11 cellular contexts compared by ENCODE assay signal in genomic region chr12:3129301-3130052, GRCh38.
A peak's percentile ranks its signal among the peaks of the same experiment; 100 is the strongest.
DNase-seq lines count a peak whose midpoint lies in the region; ATAC-seq, FAIRE-seq and TF ChIP-seq lines count a peak whose summit lies in the region.
"Had no signal": no experiment of that assay in that cellular context is flagged by ENCODE, and none has a peak within 500 bp of the region (broad histone marks: within the 10 kb centered on the region; RNA-seq: fewer than 3 reads in every experiment).

No MANE protein-coding gene starts in this region.

- no peaks in the 10 kb centered on the region for H3K27me3 ChIP-seq in RWPE2 (ENCODE audit: insufficient read depth, poor library complexity, severe bottlenecking)

- H3K27ac ChIP-seq in RWPE2 (ENCODE audit: poor library complexity, severe bottlenecking) = peak overlapping the region; percentile 5
- H3K27ac ChIP-seq: RWPE1 had no signal

- peaks cover 5% of the 10 kb centered on the region for H3K9me3 ChIP-seq in RWPE2 (ENCODE audit: severe bottlenecking)

- H3K4me1 ChIP-seq in RWPE2 (ENCODE audit: insufficient read depth, poor library complexity, severe bottlenecking) = no peaks in the 10 kb centered on the region

- H3K4me3 ChIP-seq in RWPE2 (ENCODE audit: severe bottlenecking) = no peak overlapping the region
- no peak overlapping the region for H3K4me3 ChIP-seq in fibroblast of mammary gland (ENCODE audit: control insufficient read depth, low read depth, low read length)

- FAIRE-seq in urothelium cell line (lab: Jason Lieb, UNC) = peak; percentile 94
- FAIRE-seq: small intestine had no signal

- no peaks in the 10 kb centered on the region for H3K36me3 ChIP-seq in RWPE2 (ENCODE audit: low read depth)

- TF ChIP-seq CTCF in RWPE2 (IDR thresholded peaks at IDR 0.05; ENCODE audit: poor library complexity, severe bottlenecking) (no peak), fibroblast of mammary gland (conservative IDR thresholded peaks at IDR 0.05; ENCODE audit: control insufficient read depth, insufficient read depth, low read depth, low read length) (no peak)

- DNase-seq in stimulated activated CD4-positive, alpha-beta T cell treated with anti-CD3 and anti-CD28 coated beads, Interleukin-12 subunit alpha, Interleukin-12 subunit beta, amount 100 ng/mL, for 48 hours (ENCODE audit: low read depth in 2 of 3, low spot score in 1 of 3) = peak in 2 of 3 donors; percentile 9 to 53
- no peak for DNase-seq in stimulated activated CD4-positive, alpha-beta T cell treated with anti-CD3 and anti-CD28 coated beads, Interleukin-4, amount 100 ng/mL, for 4 hours
- DNase-seq in RWPE2 (ENCODE audit: low spot score) (no peak), fibroblast of mammary gland (ENCODE audit: low read depth) (peak; percentile 84), urothelium cell line (ENCODE audit: low spot score) (no peak), hippocampal formation (lab: John Stamatoyannopoulos, UW) (no peak)
- DNase-seq: DMS 273 treated with DMSO at 0.1 percent for 48 hours, small intestine had no signal

- ATAC-seq in RWPE2 (ENCODE audit: low read depth) (no peak), GM18520 (IDR thresholded peaks at IDR 0.05; ENCODE audit: unreplicated experiment) (no peak), HG02840 (IDR thresholded peaks at IDR 0.05; ENCODE audit: low FRiP score, unreplicated experiment) (no peak)

Comparison
In these comparisons a context has a peak if more than half of its experiments do, and no peak if none do; other contexts are left out.
1. DNase-seq: peak in stimulated activated CD4-positive, alpha-beta T cell treated with anti-CD3 and anti-CD28 coated beads, Interleukin-12 subunit alpha, Interleukin-12 subunit beta, amount 100 ng/mL, for 48 hours (2 of 3) and fibroblast of mammary gland (single experiment); none in stimulated activated CD4-positive, alpha-beta T cell treated with anti-CD3 and anti-CD28 coated beads, Interleukin-4, amount 100 ng/mL, for 4 hours (0 of 2), RWPE2 (single experiment), urothelium cell line (single experiment) and hippocampal formation (0 of 2).